Comparison of ENCODE assay signal across 28 cellular contexts in the genomic region with DNA sequence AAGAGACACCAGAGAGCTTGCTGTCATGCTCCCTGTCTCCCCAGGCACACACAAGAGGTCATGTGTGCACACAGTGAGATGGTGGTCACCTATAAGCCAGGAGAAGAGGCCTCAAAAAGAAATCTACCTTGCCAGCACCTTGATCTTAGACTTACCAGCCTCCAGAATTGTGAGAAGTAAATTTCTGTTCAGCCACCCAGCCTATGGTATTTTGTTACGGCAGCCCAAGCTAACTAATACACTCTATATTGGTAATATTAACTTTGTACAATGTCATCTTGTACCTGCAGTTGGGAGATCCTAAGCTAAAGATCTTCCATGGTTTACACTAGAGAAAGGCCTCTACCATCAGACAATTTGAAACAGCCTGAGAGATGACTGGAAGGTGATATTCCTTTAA.
"Had no signal": no experiment of that assay in that cellular context is flagged by ENCODE, and none has a peak within 500 bp of the region (broad histone marks: within the 10 kb centered on the region; RNA-seq: fewer than 3 reads in every experiment).

No MANE protein-coding gene starts in this region.

- FAIRE-seq: colon, endothelial cell of umbilical vein, frontal cortex had no signal

- H3K9me3 Mint-ChIP-seq: activated CD4-positive, alpha-beta T cell treated with anti-CD3 and anti-CD28 coated beads, Interleukin-2, amount 10 ng/mL, durations not matched to agents 24 days and 14 days; stimulated activated naive B cell treated with anti-CD40 and anti-IgM and Interleukin-4, amounts not matched to agents 10 μg/mL and 1 μg/mL and 100 μg/mL, for 72 hours; T-helper 1 cell treated with Interleukin-12 subunit alpha and Interleukin-12 subunit beta and Interleukin-4 antibody, amounts not matched to agents 30 μg/mL and 1 μg/mL, for 36 hours; type B pancreatic cell had no signal

- H2AFZ ChIP-seq: hepatocyte, parathyroid adenoma had no signal

- H3K9me3 ChIP-seq: adrenal gland, ascending aorta, left ventricle myocardium inferior, testis, vagina had no signal

- H3K4me3 ChIP-seq: adrenal gland, ascending aorta, hepatocyte, left ventricle myocardium inferior, skin epidermis, testis, vagina had no signal

- ATAC-seq: activated CD8-positive, alpha-beta memory T cell treated with anti-CD3 and anti-CD28 coated beads, Interleukin-2, amount 10 ng/mL, durations not matched to agents 7 days and 5 days; activated CD8-positive, alpha-beta T cell treated with anti-CD3 and anti-CD28 coated beads for 36 hours; esophagus mucosa; right cardiac atrium; stimulated activated naive B cell treated with anti-CD40 and anti-IgM and Interleukin-4, amounts not matched to agents 10 μg/mL and 1 μg/mL and 100 μg/mL, for 72 hours had no signal

- H3K4me3 Mint-ChIP-seq: activated CD4-positive, alpha-beta T cell treated with anti-CD3 and anti-CD28 coated beads, Interleukin-2, amount 10 ng/mL, durations not matched to agents 24 days and 14 days; activated CD8-positive, alpha-beta memory T cell treated with anti-CD3 and anti-CD28 coated beads, Interleukin-2, amount 10 ng/mL, durations not matched to agents 7 days and 5 days; activated CD8-positive, alpha-beta T cell treated with anti-CD3 and anti-CD28 coated beads for 36 hours; activated naive CD4-positive, alpha-beta T cell treated with anti-CD3 and anti-CD28 coated beads, Interleukin-2, amount 10 ng/mL, durations not matched to agents 7 days and 5 days; nephron progenitor cell; stimulated activated naive B cell treated with anti-CD40 and anti-IgM and Interleukin-4, amounts not matched to agents 10 μg/mL and 1 μg/mL and 100 μg/mL, for 72 hours; T-helper 1 cell treated with Interleukin-12 subunit alpha and Interleukin-12 subunit beta and Interleukin-4 antibody, amounts not matched to agents 30 μg/mL and 1 μg/mL, for 36 hours; type B pancreatic cell had no signal

- H3K9ac ChIP-seq: parathyroid adenoma had no signal

- H3K27ac Mint-ChIP-seq: activated CD4-positive, alpha-beta T cell treated with anti-CD3 and anti-CD28 coated beads, Interleukin-2, amount 10 ng/mL, durations not matched to agents 24 days and 14 days; activated CD8-positive, alpha-beta memory T cell treated with anti-CD3 and anti-CD28 coated beads, Interleukin-2, amount 10 ng/mL, durations not matched to agents 7 days and 5 days; activated CD8-positive, alpha-beta T cell treated with anti-CD3 and anti-CD28 coated beads for 36 hours; activated naive CD4-positive, alpha-beta T cell treated with anti-CD3 and anti-CD28 coated beads, Interleukin-2, amount 10 ng/mL, durations not matched to agents 7 days and 5 days; nephron progenitor cell; stimulated activated naive B cell treated with anti-CD40 and anti-IgM and Interleukin-4, amounts not matched to agents 10 μg/mL and 1 μg/mL and 100 μg/mL, for 72 hours; T-helper 1 cell treated with Interleukin-12 subunit alpha and Interleukin-12 subunit beta and Interleukin-4 antibody, amounts not matched to agents 30 μg/mL and 1 μg/mL, for 36 hours; type B pancreatic cell had no signal

- H3K36me3 ChIP-seq: adrenal gland, ascending aorta, left ventricle myocardium inferior, vagina had no signal

- H3K4me2 ChIP-seq: hepatocyte had no signal

- H3K4me1 ChIP-seq: parathyroid adenoma had no signal

- H3K27me3 Mint-ChIP-seq: activated CD4-positive, alpha-beta T cell treated with anti-CD3 and anti-CD28 coated beads, Interleukin-2, amount 10 ng/mL, durations not matched to agents 24 days and 14 days; activated CD8-positive, alpha-beta memory T cell treated with anti-CD3 and anti-CD28 coated beads, Interleukin-2, amount 10 ng/mL, durations not matched to agents 7 days and 5 days; activated CD8-positive, alpha-beta T cell treated with anti-CD3 and anti-CD28 coated beads for 36 hours; activated naive CD4-positive, alpha-beta T cell treated with anti-CD3 and anti-CD28 coated beads, Interleukin-2, amount 10 ng/mL, durations not matched to agents 7 days and 5 days; stimulated activated naive B cell treated with anti-CD40 and anti-IgM and Interleukin-4, amounts not matched to agents 10 μg/mL and 1 μg/mL and 100 μg/mL, for 72 hours; type B pancreatic cell had no signal

- H3K27ac ChIP-seq: adrenal gland, ascending aorta, hepatocyte, left ventricle myocardium inferior, parathyroid adenoma, skin epidermis, testis, vagina had no signal

- DNase-seq: activated CD4-positive, alpha-beta T cell treated with anti-CD3 and anti-CD28 coated beads, Interleukin-2, amount 10 ng/mL, durations not matched to agents 24 days and 14 days; activated CD8-positive, alpha-beta memory T cell treated with anti-CD3 and anti-CD28 coated beads, Interleukin-2, amount 10 ng/mL, durations not matched to agents 7 days and 5 days; activated CD8-positive, alpha-beta T cell treated with anti-CD3 and anti-CD28 coated beads for 36 hours; activated effector memory CD4-positive, alpha-beta T cell treated with anti-CD3 and anti-CD28 coated beads, Interleukin-2, amount 50 U/mL, for 16 hours; activated naive CD4-positive, alpha-beta T cell treated with anti-CD3 and anti-CD28 coated beads, Interleukin-2, amount 10 ng/mL, durations not matched to agents 7 days and 5 days; activated T-cell treated with anti-CD3 and anti-CD28 coated beads for 4 hours; adrenal gland; central memory CD4-positive, alpha-beta T cell; effector memory CD4-positive, alpha-beta T cell; glutamatergic neuron; kidney glomerular epithelial cell; left ventricle myocardium inferior; midbrain; nephron progenitor cell; right cardiac atrium; stimulated activated naive B cell treated with anti-CD40 and anti-IgM and Interleukin-4, amounts not matched to agents 10 μg/mL and 1 μg/mL and 100 μg/mL, for 72 hours; testis had no signal

- H3K27me3 ChIP-seq: adrenal gland, ascending aorta, hepatocyte, testis, vagina had no signal
